Comparison of ENCODE assay signal across 28 cellular contexts in the genomic region with DNA sequence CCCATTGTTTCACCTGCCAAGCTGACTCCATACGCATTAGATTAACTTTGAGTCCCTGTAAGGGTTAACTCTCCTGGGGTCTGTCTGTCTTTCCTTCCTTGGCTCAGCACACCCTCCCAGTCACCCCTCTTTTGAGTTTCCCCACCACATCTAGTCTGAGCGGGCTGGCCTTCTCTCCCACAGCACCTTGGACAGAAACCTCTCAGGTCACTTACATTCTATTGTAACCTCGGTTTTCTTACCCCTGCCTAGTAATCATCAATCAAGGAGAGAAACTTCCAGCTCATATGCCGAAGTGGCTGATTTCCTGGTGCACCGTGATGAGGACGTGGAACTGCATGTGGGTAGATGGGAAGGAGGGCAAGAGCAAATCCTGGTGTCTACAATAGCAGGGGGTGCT.
"Had no signal": no experiment of that assay in that cellular context is flagged by ENCODE, and none has a peak within 500 bp of the region (broad histone marks: within the 10 kb centered on the region; RNA-seq: fewer than 3 reads in every experiment).

No MANE protein-coding gene starts in this region.

- H3K27me3 ChIP-seq: ascending aorta had no signal

- ATAC-seq: activated CD4-positive, CD25-positive, alpha-beta regulatory T cell treated with anti-CD3 and anti-CD28 coated beads, Interleukin-2, amount 50 U/mL, for 24 hours; activated CD8-positive, alpha-beta T cell treated with anti-CD3 and anti-CD28 coated beads, Interleukin-2, amount 10 ng/mL, durations not matched to agents 7 days and 5 days; activated naive CD4-positive, alpha-beta T cell treated with anti-CD3 and anti-CD28 coated beads, Interleukin-2, amount 50 U/mL, for 72 hours; activated naive CD8-positive, alpha-beta T cell treated with anti-CD3 and anti-CD28 coated beads, Interleukin-2, amount 50 U/mL, for 24 hours had no signal

- H3K27ac ChIP-seq: ascending aorta, VCaP had no signal

- H3K9me3 Mint-ChIP-seq: activated naive CD4-positive, alpha-beta T cell treated with anti-CD3 and anti-CD28 coated beads, Interleukin-2, amount 50 U/mL, for 72 hours; activated naive CD8-positive, alpha-beta T cell treated with anti-CD3 and anti-CD28 coated beads, Interleukin-2, amount 50 U/mL, for 24 hours had no signal

- H3K4me1 Mint-ChIP-seq: activated naive CD8-positive, alpha-beta T cell treated with anti-CD3 and anti-CD28 coated beads, Interleukin-2, amount 50 U/mL, for 24 hours had no signal

- H3K4me3 Mint-ChIP-seq: activated CD8-positive, alpha-beta T cell treated with anti-CD3 and anti-CD28 coated beads, Interleukin-2, amount 10 ng/mL, durations not matched to agents 7 days and 5 days; activated naive CD8-positive, alpha-beta T cell treated with anti-CD3 and anti-CD28 coated beads, Interleukin-2, amount 50 U/mL, for 24 hours; brain had no signal

- FAIRE-seq: colon, RCC 7860 had no signal

- H3K9me3 ChIP-seq: ascending aorta had no signal

- H3K36me3 ChIP-seq: ascending aorta had no signal

- H3K27ac Mint-ChIP-seq: activated CD8-positive, alpha-beta T cell treated with anti-CD3 and anti-CD28 coated beads, Interleukin-2, amount 10 ng/mL, durations not matched to agents 7 days and 5 days; activated naive CD4-positive, alpha-beta T cell treated with anti-CD3 and anti-CD28 coated beads, Interleukin-2, amount 50 U/mL, for 72 hours; activated naive CD8-positive, alpha-beta T cell treated with anti-CD3 and anti-CD28 coated beads, Interleukin-2, amount 50 U/mL, for 24 hours; brain had no signal

- H3K4me1 ChIP-seq: ascending aorta had no signal

- H3K36me3 Mint-ChIP-seq: activated naive CD4-positive, alpha-beta T cell treated with anti-CD3 and anti-CD28 coated beads, Interleukin-2, amount 50 U/mL, for 72 hours; brain had no signal

- H3K4me3 ChIP-seq: ascending aorta had no signal

- DNase-seq: activated CD4-positive, alpha-beta T cell treated with anti-CD3 and anti-CD28 coated beads for 4 hours; activated CD4-positive, alpha-beta T cell treated with anti-CD3 and anti-CD28 coated beads, Interleukin-2, amount 50 U/mL, for 4 hours; activated CD8-positive, alpha-beta memory T cell treated with anti-CD3 and anti-CD28 coated beads, Interleukin-2, amount 50 U/mL, for 48 hours; activated CD8-positive, alpha-beta T cell treated with anti-CD3 and anti-CD28 coated beads, Interleukin-2, amount 10 ng/mL, durations not matched to agents 7 days and 5 days; activated effector memory CD4-positive, alpha-beta T cell treated with Interleukin-2 at 50 U/mL for 16 hours; activated naive CD4-positive, alpha-beta T cell; activated naive CD8-positive, alpha-beta T cell treated with anti-CD3 and anti-CD28 coated beads, Interleukin-2, amount 50 U/mL, for 24 hours; activated T-cell treated with anti-CD3 and anti-CD28 coated beads, Interleukin-2, amount 50 U/mL, for 1 hour; amniotic stem cell; Karpas-422; MM.1S; NCI-H1105; NCI-H1436; NCI-H1694 treated with DMSO at 0.1 percent for 48 hours; NCI-H2029 treated with DMSO at 0.1 percent for 48 hours; NCI-H510A treated with DMSO at 0.1 percent for 48 hours; NCI-H69; NK-92 treated with Interleukin-12 subunit alpha and Interleukin-12 subunit beta, amount 100 ng/mL, for 24 hours; OCI-M1; SHP77 treated with DMSO at 0.1 percent for 48 hours; T-helper 1 cell had no signal
